ENCODE assay signal across 24 cellular contexts in genomic region chr17:45279898-45280297, GRCh38. TPM values are rescaled to one million over a fixed set of nuclear protein-coding genes. Genes with fewer than 3 reads are reported as not detected.
A peak's percentile ranks its signal among the peaks of the same experiment; 100 is the strongest.
DNase-seq lines count a peak whose midpoint lies in the region; ATAC-seq and TF ChIP-seq lines count a peak whose summit lies in the region.
"Had no signal": no experiment of that assay in that cellular context is flagged by ENCODE, and none has a peak within 500 bp of the region (broad histone marks: within the 10 kb centered on the region; RNA-seq: fewer than 3 reads in every experiment).

No MANE protein-coding gene starts in this region.

- H3K36me3 Mint-ChIP-seq in HFFc6 (ENCODE audit: low read depth) = peaks cover 22% of the 10 kb centered on the region
- peaks cover 30% of the 10 kb centered on the region for H3K36me3 Mint-ChIP-seq in central memory CD8-positive, alpha-beta T cell (ENCODE audit: insufficient read depth)
- H3K36me3 Mint-ChIP-seq in naive thymus-derived CD4-positive, alpha-beta T cell = peaks cover 3 to 17% (median 8%) of the 10 kb centered on the region in 5 donors

- no peaks in the 10 kb centered on the region for H3K27me3 Mint-ChIP-seq in HFFc6 (ENCODE audit: insufficient read depth)
- H3K27me3 Mint-ChIP-seq in central memory CD8-positive, alpha-beta T cell = no peaks in the 10 kb centered on the region
- no peaks in the 10 kb centered on the region for H3K27me3 Mint-ChIP-seq in naive thymus-derived CD4-positive, alpha-beta T cell

- H3K9me3 ChIP-seq in BLaER1 = no peaks in the 10 kb centered on the region
- no peaks in the 10 kb centered on the region for H3K9me3 ChIP-seq in naive thymus-derived CD4-positive, alpha-beta T cell (ENCODE audit: control insufficient read depth in 2 of 3, low read length in 3 of 3)
- H3K9me3 ChIP-seq: HAP-1, neutrophil, right lobe of liver had no signal

- no peaks in the 10 kb centered on the region for H3K9me3 Mint-ChIP-seq in HFFc6
- H3K9me3 Mint-ChIP-seq in central memory CD8-positive, alpha-beta T cell = no peaks in the 10 kb centered on the region
- no peaks in the 10 kb centered on the region for H3K9me3 Mint-ChIP-seq in naive thymus-derived CD4-positive, alpha-beta T cell

- intact Hi-C loops in naive thymus-derived CD4-positive, alpha-beta T cell (cut with micrococcal nuclease) = no loop called here
- intact Hi-C loops in sciatic nerve (cut with DNase I) = no loop called here

- DNase-seq in HFFc6 (no peak), G401 (ENCODE audit: low spot score) (no peak), foreskin keratinocyte (no peak), amniotic stem cell (lab: John Stamatoyannopoulos, UW) (no peak), sciatic nerve (ENCODE audit: low spot score) (no peak)
- no peak for DNase-seq in central memory CD8-positive, alpha-beta T cell (ENCODE audit: low spot score in 2 of 2)
- DNase-seq in naive thymus-derived CD4-positive, alpha-beta T cell = no peak
- DNase-seq: activated CD4-positive, alpha-beta T cell treated with anti-CD3 and anti-CD28 coated beads for 1 hour; activated naive CD4-positive, alpha-beta T cell treated with Interleukin-2 at 50 U/mL for 16 hours; MV-4-11; NCI-H2081; NCI-H774; PC-3; right lobe of liver; stimulated activated CD4-positive, alpha-beta T cell treated with anti-CD3 and anti-CD28 coated beads, Interleukin-2, amount 100 ng/mL, for 24 hours; substantia nigra; T-helper 9 cell had no signal

- TF ChIP-seq CTCF in HFFc6 (IDR thresholded peaks at IDR 0.05) (no peak), foreskin keratinocyte (conservative IDR thresholded peaks at IDR 0.05) (no peak)

- CTCF ChIA-PET in naive thymus-derived CD4-positive, alpha-beta T cell (lab: Charles Lee) = interaction anchor here (0.6 kb wide), 1 partner anchor 36 kb away, joined by 4 read pairs; no protein-coding TSS in a partner anchor

- no peak overlapping the region for H3K9ac ChIP-seq in BLaER1

- ATAC-seq in central memory CD8-positive, alpha-beta T cell (replicated peaks; ENCODE audit: extremely low read depth, poor library complexity, severe bottlenecking) = no peak
- no peak for ATAC-seq in naive thymus-derived CD4-positive, alpha-beta T cell
- ATAC-seq in foreskin keratinocyte = no peak
- ATAC-seq in sciatic nerve = no peak
- ATAC-seq: K562, PC-3, right lobe of liver had no signal

- no peak overlapping the region for H3K4me3 Mint-ChIP-seq in HFFc6
- no peak overlapping the region for H3K4me3 Mint-ChIP-seq in central memory CD8-positive, alpha-beta T cell
- no peak overlapping the region for H3K4me3 Mint-ChIP-seq in naive thymus-derived CD4-positive, alpha-beta T cell

- peaks cover 25% of the 10 kb centered on the region for H3K4me1 Mint-ChIP-seq in HFFc6 (ENCODE audit: low read depth)
- peaks cover 28% of the 10 kb centered on the region for H3K4me1 Mint-ChIP-seq in central memory CD8-positive, alpha-beta T cell
- H3K4me1 Mint-ChIP-seq in naive thymus-derived CD4-positive, alpha-beta T cell = peaks cover 5 to 27% (median 12%) of the 10 kb centered on the region in 7 donors

- no peak overlapping the region for H3K27ac ChIP-seq in BLaER1
- no peak overlapping the region for H3K27ac ChIP-seq in naive thymus-derived CD4-positive, alpha-beta T cell (ENCODE audit: low read depth, low read length)
- no peak overlapping the region for H3K27ac ChIP-seq in foreskin keratinocyte
- H3K27ac ChIP-seq: neutrophil, right lobe of liver, SK-N-MC had no signal

- H3K4me1 ChIP-seq in BLaER1 (peaks cover 59% of the 10 kb centered on the region), foreskin keratinocyte (peaks cover 5% of the 10 kb centered on the region)
- H3K4me1 ChIP-seq in naive thymus-derived CD4-positive, alpha-beta T cell (ENCODE audit: control insufficient read depth in 2 of 2, insufficient read depth in 2 of 2, low read length in 2 of 2) = peaks cover 0 to 5% of the 10 kb centered on the region in 2 donors
- H3K4me1 ChIP-seq: HAP-1 had no signal

- H3K4me2 ChIP-seq in BLaER1 = peak overlapping the region; percentile 57

- H3K4me3 ChIP-seq in BLaER1 = no peak overlapping the region
- H3K4me3 ChIP-seq in naive thymus-derived CD4-positive, alpha-beta T cell (ENCODE audit: low read length) = no peak overlapping the region
- H3K4me3 ChIP-seq: HAP-1, K562, right lobe of liver, SK-N-MC had no signal

- peaks cover 20% of the 10 kb centered on the region; the same call in 1 of the 2 replicates for H4K20me1 ChIP-seq in BLaER1

- in situ Hi-C loops in G401 (cut with HindIII; ENCODE audit: low sequenced_read_pairs) = no loop called here

- no peaks in the 10 kb centered on the region for H3K27me3 ChIP-seq in BLaER1
- no peaks in the 10 kb centered on the region for H3K27me3 ChIP-seq in naive thymus-derived CD4-positive, alpha-beta T cell (ENCODE audit: control insufficient read depth in 2 of 2, insufficient read depth in 2 of 2, low read length in 2 of 2)
- no peaks in the 10 kb centered on the region for H3K27me3 ChIP-seq in foreskin keratinocyte
- H3K27me3 ChIP-seq: neutrophil, right lobe of liver had no signal

- POLR2A ChIA-PET in naive thymus-derived CD4-positive, alpha-beta T cell (lab: Charles Lee) = interaction anchor here (2.7 kb wide), 1 partner anchor 36 kb away, joined by 7 read pairs; the partner anchor contains the start of gene MAP3K14

- H3K36me3 ChIP-seq in BLaER1 = peaks cover 65% of the 10 kb centered on the region
- H3K36me3 ChIP-seq in naive thymus-derived CD4-positive, alpha-beta T cell (ENCODE audit: control insufficient read depth in 2 of 3, insufficient read depth in 3 of 3, low read length in 3 of 3) = peaks cover 0 to 42% (median 15%) of the 10 kb centered on the region in 3 experiments

- peak overlapping the region; percentile 48; the same call in 1 of the 2 replicates for H3K27ac Mint-ChIP-seq in HFFc6
- H3K27ac Mint-ChIP-seq in central memory CD8-positive, alpha-beta T cell (ENCODE audit: low read depth) = peak overlapping the region; percentile 64
- H3K27ac Mint-ChIP-seq in naive thymus-derived CD4-positive, alpha-beta T cell = peak overlapping the region in 5 of 9 donors; percentile 1 to 61 (median 30)

RNA-seq across cellular contexts. Expression of gene SPATA32, which starts 18.0 kb away (rescaled TPM):
- under 1 TPM in 1 of 6 experiments, not detected in 5; 0.11 TPM for total RNA-seq in HFFc6 (2021; fragmentation: NEBNext Ultra II Directional; extraction: Animal tissue kit (Norgen Biotek cat#: 25700))
- total RNA-seq in naive thymus-derived CD4-positive, alpha-beta T cell = 1 to 10 TPM in 1 of 5 experiments, under 1 TPM in 3, not detected in 1; 0.12 to 1.1 (median 0.58) TPM
- polyA plus RNA-seq in naive thymus-derived CD4-positive, alpha-beta T cell = under 1 TPM; 0.31 to 0.59 TPM
- not detected in 2 replicates for total RNA-seq in G401 (2014; rRNA removed; shearing (Covaris generic))
- total RNA-seq in foreskin keratinocyte (not detected in 2 replicates), sciatic nerve (not detected)
- polyA plus RNA-seq in foreskin keratinocyte = not detected in 2 replicates
- total RNA-seq: K562, kidney epithelial cell, mesenteric fat pad, PC-3, right lobe of liver had no signal

RNA-seq across cellular contexts. Expression of gene MAP3K14, which starts 36.9 kb away (rescaled TPM):
- total RNA-seq in HFFc6 (2021; fragmentation: NEBNext Ultra II Directional; extraction: Animal tissue kit (Norgen Biotek cat#: 25700)) = 1 to 10 TPM; 5.6 to 8.8 (median 6.6) TPM
- 10 to 100 TPM; 31.3 to 39.8 (median 34.1) TPM for total RNA-seq in naive thymus-derived CD4-positive, alpha-beta T cell
- polyA plus RNA-seq in naive thymus-derived CD4-positive, alpha-beta T cell = 10 to 100 TPM in 1 of 2 donors, 1 to 10 TPM in 1; 2.4 to 10.6 TPM
- total RNA-seq in G401 (2014; rRNA removed; shearing (Covaris generic)) = 17.5 and 17.8 TPM in 2 replicates
- total RNA-seq in foreskin keratinocyte (4.5 and 6.4 TPM in 2 replicates), sciatic nerve (19.1 TPM)
- polyA plus RNA-seq in foreskin keratinocyte = 4.8 and 7.1 TPM in 2 replicates

RNA-seq across cellular contexts. Expression of gene FMNL1, which starts 58.2 kb away (rescaled TPM):
- total RNA-seq in HFFc6 (2021; fragmentation: NEBNext Ultra II Directional; extraction: Animal tissue kit (Norgen Biotek cat#: 25700)) = 1 to 10 TPM; 1.6 to 8.0 (median 6.0) TPM
- 100 to 1,000 TPM; 324 to 595 (median 396) TPM for total RNA-seq in naive thymus-derived CD4-positive, alpha-beta T cell
- polyA plus RNA-seq in naive thymus-derived CD4-positive, alpha-beta T cell = 10 to 100 TPM; 19.0 to 36.4 TPM
- total RNA-seq in G401 (2014; rRNA removed; shearing (Covaris generic)) = 6.1 and 17.9 TPM in 2 replicates
- total RNA-seq in foreskin keratinocyte (0.48 and 1.6 TPM in 2 replicates), sciatic nerve (39.6 TPM)
- polyA plus RNA-seq in foreskin keratinocyte = 0.91 and 2.0 TPM in 2 replicates
